1 cellular context compared by ENCODE assay signal in genomic region chr5:149960272-149961185, GRCh38.
TF ChIP-seq lines count a peak whose summit lies in the region.

SLC26A2 (plus strand) TSS chr5:149960758; CDS start chr5:149977653, 16,895 bp downstream.

TF ChIP-seq in H1, 55 proteins besides CTCF, POLR2A, EP300 and RAD21 (continued from another document):
- no peak for TF ChIP-seq CBX8 (IDR thresholded peaks at IDR 0.05; ENCODE audit: borderline replicate concordance, low read depth, low read length)
- TF ChIP-seq TAF7 (optimal IDR thresholded peaks at IDR 0.05; ENCODE audit: borderline replicate concordance, low read depth, low read length) = no peak
- peak in 1 of 2 experiments; percentile 16; a peak in 1 of 4 replicates for TF ChIP-seq SIN3A (conservative IDR thresholded peaks at IDR 0.05 in 1 of 2, IDR thresholded peaks at IDR 0.05 in 1 of 2; ENCODE audit: low read depth in 1 of 2, low read length in 2 of 2)
- peak; percentile 58; the same call in 1 of the 2 replicates for TF ChIP-seq CREB1 (IDR thresholded peaks at IDR 0.05)
- peak; percentile 97 for TF ChIP-seq USF2 (IDR thresholded peaks at IDR 0.05; ENCODE audit: low read length)
- no peak for TF ChIP-seq POU5F1 (IDR thresholded peaks at IDR 0.05; ENCODE audit: low read depth, low read length)
- no peak for TF ChIP-seq SUZ12 (IDR thresholded peaks at IDR 0.05; ENCODE audit: low read length)
- 0 out of 2 replicates have a peak, but pooled peaks have one; percentile 27 for TF ChIP-seq TEAD4 (IDR thresholded peaks at IDR 0.05; ENCODE audit: low read depth, low read length)
- TF ChIP-seq SRF (IDR thresholded peaks at IDR 0.05; ENCODE audit: low read depth, low read length) = no peak
- no peak for TF ChIP-seq CBX5 (IDR thresholded peaks at IDR 0.05; ENCODE audit: low read depth, low read length)
- no peak for TF ChIP-seq EZH2 (IDR thresholded peaks at IDR 0.05; ENCODE audit: low read depth, low read length, severe bottlenecking)
- TF ChIP-seq JUN (IDR thresholded peaks at IDR 0.05; ENCODE audit: low read depth, low read length) = no peak
- no peak for TF ChIP-seq SIX5 (IDR thresholded peaks at IDR 0.05; ENCODE audit: low read depth, low read length)
- no peak for TF ChIP-seq BRCA1 (IDR thresholded peaks at IDR 0.05; ENCODE audit: low read depth, low read length)
- peak; percentile 98 for TF ChIP-seq KDM4A (IDR thresholded peaks at IDR 0.05; ENCODE audit: low read depth, low read length, severe bottlenecking)
- TF ChIP-seq RXRA (IDR thresholded peaks at IDR 0.05; ENCODE audit: insufficient read depth, low read depth, low read length) = no peak
- no peak for TF ChIP-seq ZNF274 (IDR thresholded peaks at IDR 0.05; ENCODE audit: borderline replicate concordance, extremely low read depth, low read length)
- 0 out of 2 replicates have a peak, but pooled peaks have one; percentile 8 for TF ChIP-seq YY1 (IDR thresholded peaks at IDR 0.05; ENCODE audit: low read depth, low read length)
- TF ChIP-seq JUND (IDR thresholded peaks at IDR 0.05; ENCODE audit: low read length) = no peak
- peak; percentile 94 for TF ChIP-seq ASH2L (IDR thresholded peaks at IDR 0.05; ENCODE audit: low read length)
- TF ChIP-seq RFX5 (IDR thresholded peaks at IDR 0.05; ENCODE audit: borderline replicate concordance, low read depth, low read length) = no peak
- TF ChIP-seq GTF2F1 (IDR thresholded peaks at IDR 0.05; ENCODE audit: borderline replicate concordance, low read depth, low read length) = 0 out of 2 replicates have a peak, but pooled peaks have one; percentile 19
- peak; percentile 90 for TF ChIP-seq TBP (IDR thresholded peaks at IDR 0.05; ENCODE audit: low read depth, low read length)
- TF ChIP-seq TCF12 (IDR thresholded peaks at IDR 0.05; ENCODE audit: low read depth, low read length) = 0 out of 2 replicates have a peak, but pooled peaks have one; percentile 32
- TF ChIP-seq POLR2AphosphoS5 (IDR thresholded peaks at IDR 0.05; ENCODE audit: low read depth, low read length) = peak; percentile 92
- TF ChIP-seq ATF3 (IDR thresholded peaks at IDR 0.05; ENCODE audit: insufficient read depth, low read depth, low read length) = peak; percentile 68; the same call in 1 of the 2 replicates
- TF ChIP-seq RNF2 (IDR thresholded peaks at IDR 0.05; ENCODE audit: borderline replicate concordance, low read depth, low read length, missing control alignments, poor library complexity, severe bottlenecking) = no peak
- TF ChIP-seq PHF8 (conservative IDR thresholded peaks at IDR 0.05; ENCODE audit: low read depth, low read length) = peak; percentile 37
- TF ChIP-seq MAX (IDR thresholded peaks at IDR 0.05) = peak; percentile 71
- TF ChIP-seq SP1 (IDR thresholded peaks at IDR 0.05; ENCODE audit: low read depth, low read length) = peak; percentile 97
- TF ChIP-seq HDAC2 (IDR thresholded peaks at IDR 0.05; ENCODE audit: borderline replicate concordance in 1 of 2, low read depth in 2 of 2, low read length in 2 of 2) = peak in 1 of 2 experiments; percentile 15; a peak in 1 of 4 replicates
- TF ChIP-seq ATF2 (IDR thresholded peaks at IDR 0.05; ENCODE audit: low read length) = no peak
- no peak for TF ChIP-seq KDM1A (IDR thresholded peaks at IDR 0.05; ENCODE audit: borderline replicate concordance, low read length)
- TF ChIP-seq RBBP5 (IDR thresholded peaks at IDR 0.05; ENCODE audit: borderline replicate concordance, low read depth, low read length) = peak; percentile 62; the same call in 1 of the 2 replicates
- no peak for TF ChIP-seq CTBP2 (IDR thresholded peaks at IDR 0.05; ENCODE audit: borderline replicate concordance, insufficient read depth, insufficient read length, low read length)
- TF ChIP-seq CHD1 (IDR thresholded peaks at IDR 0.05; ENCODE audit: low read depth, low read length) = no peak
- no peak for TF ChIP-seq SIRT6 (IDR thresholded peaks at IDR 0.05; ENCODE audit: low read length)
- no peak for TF ChIP-seq NRF1 (IDR thresholded peaks at IDR 0.05; ENCODE audit: low read depth, low read length)
- TF ChIP-seq E2F6 (IDR thresholded peaks at IDR 0.05) = peak; percentile 76
- TF ChIP-seq TAF1 (IDR thresholded peaks at IDR 0.05; ENCODE audit: low read depth, low read length) = peak; percentile 89
- no peak for TF ChIP-seq NANOG (IDR thresholded peaks at IDR 0.05; ENCODE audit: insufficient read depth, low read depth, low read length, poor library complexity, severe bottlenecking)
- no peak for TF ChIP-seq CEBPB (IDR thresholded peaks at IDR 0.05; ENCODE audit: low read depth, low read length)
